Comparison of ENCODE assay signal across 10 cellular contexts in the genomic region with DNA sequence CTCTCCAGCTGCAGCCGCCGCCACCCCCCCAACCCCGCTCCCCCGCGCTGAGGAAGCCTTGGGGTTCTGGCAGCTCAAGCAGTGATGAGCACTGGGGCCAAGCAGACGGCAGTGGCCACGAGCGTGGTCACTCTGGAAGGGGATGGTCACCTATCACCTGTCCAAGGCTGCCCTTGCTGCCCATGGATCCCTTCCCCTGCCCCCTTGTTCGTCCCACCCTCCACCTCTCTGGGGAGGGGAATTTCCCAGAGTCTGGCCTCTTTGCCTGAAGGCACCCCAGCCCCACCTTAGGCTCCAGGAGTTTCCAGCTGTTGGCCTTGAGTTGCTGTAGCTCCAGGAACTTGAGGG. TPM values are rescaled to one million over a fixed set of nuclear protein-coding genes. Genes with fewer than 3 reads are reported as not detected.
DNase-seq lines count a peak whose midpoint lies in the region; ATAC-seq and TF ChIP-seq lines count a peak whose summit lies in the region.
"Had no signal": no experiment of that assay in that cellular context is flagged by ENCODE, and none has a peak within 500 bp of the region (broad histone marks: within the 10 kb centered on the region; RNA-seq: fewer than 3 reads in every experiment).

No MANE protein-coding gene starts in this region.

- H3K9ac ChIP-seq in duodenal mucosa (ENCODE audit: low read depth in 1 of 2, low read length in 2 of 2) (peak overlapping the region; percentile 67 to 79), parathyroid adenoma (no peak overlapping the region)

- ATAC-seq in GM18868 (IDR thresholded peaks at IDR 0.05; ENCODE audit: unreplicated experiment), result no peak

- H3K9me3 Mint-ChIP-seq in CD8-positive, alpha-beta memory T cell, result no peaks in the 10 kb centered on the region
- H3K9me3 Mint-ChIP-seq: brain had no signal

- peak overlapping the region; percentile 29 to 94 (median 88) for H3K4me3 Mint-ChIP-seq in CD8-positive, alpha-beta memory T cell

- peak overlapping the region; percentile 80 for H3K4me2 ChIP-seq in parathyroid adenoma (ENCODE audit: low read length)

- TF ChIP-seq CTCF in LNCaP clone FGC (IDR thresholded peaks at IDR 0.05; ENCODE audit: control insufficient read depth, extremely low read depth, insufficient read depth) (no peak), parathyroid adenoma (IDR thresholded peaks at IDR 0.05) (no peak), WERI-Rb-1 (IDR thresholded peaks at IDR 0.05; ENCODE audit: low read depth, low read length) (no peak)

- DNase-seq in CD8-positive, alpha-beta memory T cell, result no peak
- no peak for DNase-seq in LNCaP clone FGC (ENCODE audit: low read depth)
- no peak for DNase-seq in NCI-H1436 (lab: John Stamatoyannopoulos, UW)
- no peak for DNase-seq in WERI-Rb-1
- DNase-seq in HUDEP-2 (lab: John Stamatoyannopoulos, UW; ENCODE audit: unreplicated experiment in 76 of 76), result no peak
- DNase-seq: NCI-H2171 had no signal

- H3K27ac Mint-ChIP-seq in CD8-positive, alpha-beta memory T cell, result peak overlapping the region in 6 of 8 donors; percentile 71 to 94 (median 89)

- peak overlapping the region; percentile 71 for H3K4me3 ChIP-seq in CD8-positive, alpha-beta memory T cell (ENCODE audit: low read length)
- H3K4me3 ChIP-seq in LNCaP clone FGC (ENCODE audit: low read depth, low read length), result peak overlapping the region; percentile 58
- peak overlapping the region; percentile 71 to 75 for H3K4me3 ChIP-seq in duodenal mucosa (ENCODE audit: low read depth in 1 of 2, low read length in 2 of 2)
- H3K4me3 ChIP-seq in parathyroid adenoma (ENCODE audit: low read depth, low read length), result peak overlapping the region; percentile 65
- no peak overlapping the region for H3K4me3 ChIP-seq in WERI-Rb-1 (ENCODE audit: low read depth, low read length)

- peaks cover 36% of the 10 kb centered on the region for H3K4me1 ChIP-seq in CD8-positive, alpha-beta memory T cell (ENCODE audit: insufficient read depth, low read length)
- H3K4me1 ChIP-seq in duodenal mucosa (ENCODE audit: control insufficient read depth in 1 of 2, insufficient read depth in 2 of 2, low read length in 2 of 2), result peaks cover 6 to 8% of the 10 kb centered on the region in 2 donors
- no peaks in the 10 kb centered on the region for H3K4me1 ChIP-seq in parathyroid adenoma

- H3K27ac ChIP-seq in CD8-positive, alpha-beta memory T cell (ENCODE audit: low read depth, low read length), result peak overlapping the region; percentile 61
- H3K27ac ChIP-seq in duodenal mucosa (ENCODE audit: low read depth, low read length) (no peak overlapping the region), parathyroid adenoma (no peak overlapping the region), WERI-Rb-1 (no peak overlapping the region)

- peak overlapping the region; percentile 97 for H2AFZ ChIP-seq in parathyroid adenoma

- no peaks in the 10 kb centered on the region for H3K9me3 ChIP-seq in CD8-positive, alpha-beta memory T cell (ENCODE audit: low read length)
- H3K9me3 ChIP-seq in duodenal mucosa (ENCODE audit: control insufficient read depth in 1 of 2, low read length in 2 of 2), result no peaks in the 10 kb centered on the region
- H3K9me3 ChIP-seq in parathyroid adenoma (ENCODE audit: control insufficient read depth, low read length), result no peaks in the 10 kb centered on the region
- no peaks in the 10 kb centered on the region for H3K9me3 ChIP-seq in WERI-Rb-1 (ENCODE audit: severe bottlenecking)

- no peaks in the 10 kb centered on the region for H3K27me3 ChIP-seq in CD8-positive, alpha-beta memory T cell (ENCODE audit: insufficient read depth, low read length, poor library complexity, severe bottlenecking)
- H3K27me3 ChIP-seq in duodenal mucosa (ENCODE audit: control insufficient read depth in 1 of 2, insufficient read depth in 2 of 2, low read length in 2 of 2) (peaks cover 0 to 3% of the 10 kb centered on the region in 2 donors), parathyroid adenoma (ENCODE audit: control insufficient read depth, insufficient read depth, low read length) (no peaks in the 10 kb centered on the region), WERI-Rb-1 (ENCODE audit: insufficient read depth, low read depth, severe bottlenecking) (no peaks in the 10 kb centered on the region)

- peaks cover 37 to 55% (median 44%) of the 10 kb centered on the region in 3 donors for H3K4me1 Mint-ChIP-seq in CD8-positive, alpha-beta memory T cell

- peaks cover 7% of the 10 kb centered on the region in 2 donors for H3K27me3 Mint-ChIP-seq in CD8-positive, alpha-beta memory T cell

- POLR2A ChIA-PET in CD8-positive, alpha-beta memory T cell (lab: Charles Lee), result interaction anchor here (1.0 kb wide), 1 partner anchor 14 kb away, joined by 4 read pairs; no protein-coding TSS in a partner anchor

- H3K79me2 ChIP-seq in parathyroid adenoma, result no peaks in the 10 kb centered on the region

- peaks cover 1 to 7% (median 2%) of the 10 kb centered on the region in 3 donors for H3K36me3 Mint-ChIP-seq in CD8-positive, alpha-beta memory T cell
- H3K36me3 Mint-ChIP-seq: brain had no signal

- no peaks in the 10 kb centered on the region for H3K36me3 ChIP-seq in CD8-positive, alpha-beta memory T cell (ENCODE audit: insufficient read depth, low read length)
- H3K36me3 ChIP-seq in duodenal mucosa (ENCODE audit: control insufficient read depth in 1 of 2, insufficient read depth in 2 of 2, low read length in 2 of 2) (no peaks in the 10 kb centered on the region), parathyroid adenoma (ENCODE audit: control insufficient read depth, insufficient read depth, low read length) (no peaks in the 10 kb centered on the region), WERI-Rb-1 (peaks cover 18% of the 10 kb centered on the region)

- CTCF ChIA-PET in CD8-positive, alpha-beta memory T cell (lab: Charles Lee), result interaction anchor here (0.8 to 10.2 kb wide), 14 partner anchors 8 to 131 kb away, joined by 3 to 87 read pairs (median 5); partner anchors contain the start of gene TMEM35B

RNA-seq across cellular contexts. Expression of gene SMIM12, which starts 7.2 kb away (rescaled TPM):
- total RNA-seq in CD8-positive, alpha-beta memory T cell, result 10 to 100 TPM; 76.3 to 79.1 TPM
- polyA plus RNA-seq in CD8-positive, alpha-beta memory T cell, result 92.7 TPM
